Comparison of ENCODE assay signal across 8 cellular contexts in the genomic region with DNA sequence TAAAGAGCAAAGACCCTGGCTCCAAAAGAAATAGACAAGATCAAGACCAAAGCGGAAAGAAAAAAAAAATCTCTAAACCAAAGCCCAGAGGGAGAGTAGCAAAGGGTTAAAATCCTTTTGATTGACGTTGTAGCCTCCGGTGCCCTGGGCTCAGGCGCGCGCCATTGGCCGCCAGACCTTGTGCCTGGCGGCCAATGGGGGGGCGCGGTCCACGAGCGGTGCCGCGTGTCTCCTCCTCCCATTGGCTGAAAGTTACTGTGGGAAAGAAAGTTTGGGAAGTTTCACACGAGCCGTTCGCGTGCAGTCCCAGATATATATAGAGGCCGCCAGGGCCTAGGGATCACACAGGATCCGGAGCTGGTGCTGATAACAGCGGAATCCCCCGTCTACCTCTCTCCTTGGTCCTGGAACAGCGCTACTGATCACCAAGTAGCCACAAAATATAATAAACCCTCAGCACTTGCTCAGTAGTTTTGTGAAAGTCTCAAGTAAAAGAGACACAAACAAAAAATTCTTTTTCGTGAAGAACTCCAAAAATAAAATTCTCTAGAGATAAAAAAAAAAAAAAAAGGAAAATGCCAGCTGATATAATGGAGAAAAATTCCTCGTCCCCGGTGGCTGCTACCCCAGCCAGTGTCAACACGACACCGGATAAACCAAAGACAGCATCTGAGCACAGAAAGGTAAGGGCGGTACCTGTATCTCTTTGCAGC. TPM values are rescaled to one million over a fixed set of nuclear protein-coding genes. Genes with fewer than 3 reads are reported as not detected.
DNase-seq lines count a peak whose midpoint lies in the region; ATAC-seq and TF ChIP-seq lines count a peak whose summit lies in the region.

A gene with protein sequence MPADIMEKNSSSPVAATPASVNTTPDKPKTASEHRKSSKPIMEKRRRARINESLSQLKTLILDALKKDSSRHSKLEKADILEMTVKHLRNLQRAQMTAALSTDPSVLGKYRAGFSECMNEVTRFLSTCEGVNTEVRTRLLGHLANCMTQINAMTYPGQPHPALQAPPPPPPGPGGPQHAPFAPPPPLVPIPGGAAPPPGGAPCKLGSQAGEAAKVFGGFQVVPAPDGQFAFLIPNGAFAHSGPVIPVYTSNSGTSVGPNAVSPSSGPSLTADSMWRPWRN (plus strand): TSS at position 343 of the 713 bp plus-strand sequence. CDS start 233 bp downstream, at position 576.

- H3K9ac ChIP-seq in subcutaneous abdominal adipose tissue (ENCODE audit: low read length in 5 of 5): peak within 1 kb of the TSS; percentile 74 to 100 (median 81)

- peak; percentile 91 for TF ChIP-seq POLR2A in esophagus muscularis mucosa (IDR thresholded peaks at IDR 0.05; ENCODE audit: low read depth)

- TF ChIP-seq EP300 in esophagus muscularis mucosa (IDR thresholded peaks at IDR 0.05): no peak

- H3K9me3 ChIP-seq in esophagus muscularis mucosa (no peaks in the 10 kb centered on the region), mononuclear cell (ENCODE audit: low read depth, low read length) (no peaks in the 10 kb centered on the region), subcutaneous abdominal adipose tissue (ENCODE audit: control insufficient read depth in 5 of 5, low read length in 5 of 5) (peaks cover 0 to 4% (median 0%) of the 10 kb centered on the region in 5 donors)

- H3K27me3 ChIP-seq in esophagus muscularis mucosa (no peaks in the 10 kb centered on the region), mononuclear cell (ENCODE audit: insufficient read depth, low read length) (peaks cover 85% of the 10 kb centered on the region), subcutaneous abdominal adipose tissue (ENCODE audit: control insufficient read depth in 5 of 5, insufficient read depth in 4 of 5, low read length in 5 of 5) (peaks cover 0 to 12% (median 0%) of the 10 kb centered on the region in 5 donors)

- intact Hi-C loops in esophagus muscularis mucosa (cut with DNase I): loop anchor here (2.0 to 10.0 kb wide), 2 partner anchors 133 to 271 kb away; no protein-coding TSS in a partner anchor

- WGBS in esophagus muscularis mucosa: 2% methylated on average over 29 of the region's 29 CpGs

- peaks cover 39 to 87% (median 74%) of the 10 kb centered on the region in 4 donors for H3K4me1 ChIP-seq in esophagus muscularis mucosa
- H3K4me1 ChIP-seq in mononuclear cell (ENCODE audit: insufficient read depth, low read length): peaks cover 63% of the 10 kb centered on the region
- H3K4me1 ChIP-seq in subcutaneous abdominal adipose tissue (ENCODE audit: control insufficient read depth in 5 of 5, insufficient read depth in 5 of 5, low read length in 5 of 5): peaks cover 27 to 73% (median 63%) of the 10 kb centered on the region in 5 donors

- peak; percentile 18 for ATAC-seq in HG03571 (IDR thresholded peaks at IDR 0.05; ENCODE audit: unreplicated experiment)

- H3K36me3 ChIP-seq in esophagus muscularis mucosa (peaks cover 0 to 14% (median 0%) of the 10 kb centered on the region in 4 donors), subcutaneous abdominal adipose tissue (ENCODE audit: control insufficient read depth in 5 of 5, insufficient read depth in 5 of 5, low read length in 5 of 5) (peaks cover 0 to 3% (median 0%) of the 10 kb centered on the region in 5 donors)

- DNase-seq in 8988T (peak; percentile 99), GM13976 (ENCODE audit: low spot score) (peak; percentile 85), NCI-H748 (lab: John Stamatoyannopoulos, UW; ENCODE audit: unreplicated experiment) (peak; percentile 90), esophagus muscularis mucosa (ENCODE audit: extremely low spot score) (peak; percentile 98)
- DNase-seq in activated T-cell treated with anti-CD3 and anti-CD28 coated beads, Interleukin-2, amount 50 U/mL, for 1 hour: peak; percentile 30

- H3K4me3 ChIP-seq in esophagus muscularis mucosa (peak within 1 kb of the TSS; percentile 74 to 80 (median 76)), mononuclear cell (ENCODE audit: low read length) (peak within 1 kb of the TSS; percentile 28), subcutaneous abdominal adipose tissue (ENCODE audit: low read depth in 1 of 5, low read length in 5 of 5) (peak within 1 kb of the TSS; percentile 84 to 97 (median 90))

- in situ Hi-C loops in GM13976 (cut with MboI; ENCODE audit: low sequenced_read_pairs, unreplicated experiment): loop anchor here (10.0 to 25.0 kb wide), 2 partner anchors 179 to 349 kb away; no protein-coding TSS in a partner anchor

- H3K27ac ChIP-seq in esophagus muscularis mucosa (replicated peaks in 1 of 4) (peak within 1 kb of the TSS; percentile 93 to 98 (median 96)), subcutaneous abdominal adipose tissue (ENCODE audit: low read depth, low read length) (peak within 1 kb of the TSS; percentile 86)

- TF ChIP-seq CTCF in GM13976 (IDR thresholded peaks at IDR 0.05; ENCODE audit: borderline replicate concordance, control extremely low read depth, extremely low read depth, insufficient read depth, missing control alignments): no peak
- TF ChIP-seq CTCF in esophagus muscularis mucosa (IDR thresholded peaks at IDR 0.05): peak in 1 of 3 experiments; percentile 5

RNA-seq across cellular contexts. Expression of the gene that starts here (rescaled TPM):
- total RNA-seq in esophagus muscularis mucosa (10 to 100 TPM; 12.0 to 32.3 (median 26.9) TPM), mononuclear cell (22.9 TPM)

Comparison
In these comparisons a context has a peak if more than half of its experiments do, and no peak if none do; other contexts are left out.
1. Peak in every context shown above with its lines: DNase-seq, ATAC-seq, H3K4me3 ChIP-seq and H3K27ac ChIP-seq.
2. DNase-seq: peak in every context shown above with its lines; median percentile 99 in 8988T; 98 in esophagus muscularis mucosa; 90 in NCI-H748; 85 in GM13976; 30 in activated T-cell treated with anti-CD3 and anti-CD28 coated beads, Interleukin-2, amount 50 U/mL, for 1 hour.
3. H3K4me3 ChIP-seq: peak in every context shown above with its lines; median percentile 90 in subcutaneous abdominal adipose tissue; 76 in esophagus muscularis mucosa; 28 in mononuclear cell.